In genomic region chr6:155349129-155349528, GRCh38 we compare ENCODE assay signal across 26 cellular contexts. TPM values are rescaled to one million over a fixed set of nuclear protein-coding genes. Genes with fewer than 3 reads are reported as not detected.
DNase-seq lines count a peak whose midpoint lies in the region; ATAC-seq, FAIRE-seq and TF ChIP-seq lines count a peak whose summit lies in the region.
"Had no signal": no experiment of that assay in that cellular context is flagged by ENCODE, and none has a peak within 500 bp of the region (broad histone marks: within the 10 kb centered on the region; RNA-seq: fewer than 3 reads in every experiment).

No MANE protein-coding gene starts in this region.

- TF ChIP-seq POLR2A in HepG2 (IDR thresholded peaks at IDR 0.05; ENCODE audit: insufficient read depth in 1 of 2, low read depth in 2 of 2, low read length in 2 of 2) (no peak), right lobe of liver (IDR thresholded peaks at IDR 0.05) (no peak), heart left ventricle (IDR thresholded peaks at IDR 0.05) (no peak)

- H3K79me2 ChIP-seq in HepG2 (ENCODE audit: insufficient read depth, low read length) = no peaks in the 10 kb centered on the region

- H3K9me3 ChIP-seq in HepG2 (ENCODE audit: low read length) (peaks cover 52% of the 10 kb centered on the region), right lobe of liver (no peaks in the 10 kb centered on the region), heart left ventricle (peaks cover 0 to 49% (median 15%) of the 10 kb centered on the region in 12 donors)
- H3K9me3 ChIP-seq: gastrocnemius medialis had no signal

- POLR2A ChIA-PET in HepG2 (lab: Yijun Ruan, JAX) = interaction anchor here (1.1 kb wide), 1 partner anchor 137 kb away, joined by 3 read pairs; no protein-coding TSS in a partner anchor

- H3K4me2 ChIP-seq in HepG2 (ENCODE audit: low read depth, low read length) = no peak overlapping the region
- H3K4me2 ChIP-seq: KMS-11 had no signal

- TF ChIP-seq EP300 in HepG2 (IDR thresholded peaks at IDR 0.05; ENCODE audit: low read depth in 2 of 2, low read length in 2 of 2) (no peak), HepG2 (CRISPR knock-in tag; IDR thresholded peaks at IDR 0.05; ENCODE audit: borderline replicate concordance) (no peak)

- in situ Hi-C loops in HepG2 (cut with HindIII; ENCODE audit: extremely low pct_ligation_motif_present, low pct_unique_long_range_greater_than_20kb) = loop anchor here (5.0 kb wide), 1 partner anchor 33 kb away; no protein-coding TSS in a partner anchor

- no peaks in the 10 kb centered on the region for H3K36me3 ChIP-seq in HepG2 (replicated peaks in 1 of 2; ENCODE audit: control insufficient read depth in 1 of 2, insufficient read depth in 2 of 2, low read length in 2 of 2)
- no peaks in the 10 kb centered on the region for H3K36me3 ChIP-seq in right lobe of liver
- H3K36me3 ChIP-seq in heart left ventricle = no peaks in the 10 kb centered on the region
- H3K36me3 ChIP-seq: gastrocnemius medialis, lower lobe of right lung, tibial artery had no signal

- no peaks in the 10 kb centered on the region for H3K27me3 ChIP-seq in HepG2 (ENCODE audit: control insufficient read depth in 1 of 2, insufficient read depth in 2 of 2, low read length in 2 of 2)
- no peaks in the 10 kb centered on the region for H3K27me3 ChIP-seq in right lobe of liver
- H3K27me3 ChIP-seq in heart left ventricle = peaks cover 0 to 11% (median 0%) of the 10 kb centered on the region in 9 donors
- H3K27me3 ChIP-seq: gastrocnemius medialis, tibial artery had no signal

- intact Hi-C loops in HepG2 (cut with micrococcal nuclease; ENCODE audit: unreplicated experiment) = no loop called here
- intact Hi-C loops in right lobe of liver (cut with DNase I) = no loop called here
- intact Hi-C loops in heart left ventricle (cut with DNase I) = no loop called here

- no peak for FAIRE-seq in HepG2 (lab: Jason Lieb, UNC)
- FAIRE-seq: HTR-8/SVneo had no signal

- H2AFZ ChIP-seq in HepG2 (ENCODE audit: low read length) = no peak overlapping the region

- H3K4me1 ChIP-seq in HepG2 (ENCODE audit: insufficient read depth, low read length) (peaks cover 25% of the 10 kb centered on the region), right lobe of liver (no peaks in the 10 kb centered on the region), heart left ventricle (no peaks in the 10 kb centered on the region)
- H3K4me1 ChIP-seq: gastrocnemius medialis, lower lobe of right lung, tibial artery had no signal

- H3K27ac ChIP-seq in HepG2 (ENCODE audit: extremely low read length, insufficient read depth, low read length) (no peak overlapping the region), right lobe of liver (no peak overlapping the region), heart left ventricle (no peak overlapping the region)
- H3K27ac ChIP-seq: 22Rv1, gastrocnemius medialis, KMS-11, lower lobe of right lung, tibial artery had no signal

- ATAC-seq in HepG2 = peak; percentile 47; the same call in 2 of the 3 replicates
- ATAC-seq in right lobe of liver = no peak
- ATAC-seq in heart left ventricle = no peak
- ATAC-seq in HG03442 (IDR thresholded peaks at IDR 0.05; ENCODE audit: unreplicated experiment) = no peak
- no peak for ATAC-seq in HG03095 (IDR thresholded peaks at IDR 0.05; ENCODE audit: unreplicated experiment)
- ATAC-seq: gastrocnemius medialis, lower lobe of right lung, mucosa of descending colon, Panc1, sciatic nerve had no signal

- no peak overlapping the region for H3K9ac ChIP-seq in HepG2 (ENCODE audit: insufficient read depth, low read depth, low read length)
- H3K9ac ChIP-seq: KMS-11 had no signal

- 90% methylated on average over 2 of the region's 2 CpGs for WGBS in HepG2 (ENCODE audit: low lambda C conversion rate)
- no CpG with 5 or more reads among the region's 2 CpGs for WGBS in right lobe of liver (ENCODE audit: insufficient coverage, low coverage, low lambda C conversion rate, missing lambda C conversion rate)
- WGBS in heart left ventricle, 4 donors = 89 to 100% (median 93%) methylated on average over 2 of the region's 2 CpGs

- TF ChIP-seq RAD21 in HepG2 (CRISPR knock-in tag; IDR thresholded peaks at IDR 0.05) = no peak

- H4K20me1 ChIP-seq in HepG2 (ENCODE audit: insufficient read depth, low read length) = no peaks in the 10 kb centered on the region

- TF ChIP-seq CTCF in HepG2 (CRISPR knock-in tag; IDR thresholded peaks at IDR 0.05) (no peak), right lobe of liver (IDR thresholded peaks at IDR 0.05) (no peak), heart left ventricle (IDR thresholded peaks at IDR 0.05) (no peak)

- CTCF ChIA-PET in HepG2 (lab: Yijun Ruan, JAX; ENCODE audit: low intra/inter-chr PET ratio, low total read pairs) = no interaction called here

- no TSS peak for BruUV-seq in HepG2 (replicated peaks; lab: Mats Ljungman, UMichigan)

- H3K4me3 ChIP-seq in HepG2 (replicated peaks in 1 of 3; ENCODE audit: insufficient read depth in 1 of 3, low read depth in 2 of 3, low read length in 3 of 3) (no peak overlapping the region), right lobe of liver (no peak overlapping the region), heart left ventricle (no peak overlapping the region)
- H3K4me3 ChIP-seq: gastrocnemius medialis, lower lobe of right lung, mucosa of descending colon, tibial artery had no signal

- DNase-seq in HepG2 (ENCODE audit: low spot score) (no peak), right lobe of liver (no peak), astrocyte of the hippocampus (ENCODE audit: low read depth, low spot score) (peak; percentile 27), glomerular visceral epithelial cell (ENCODE audit: extremely low spot score) (peak; percentile 6), heart left ventricle (no peak), NCI-H2227 treated with DMSO at 0.1 percent for 48 hours (lab: John Stamatoyannopoulos, UW) (no peak)
- DNase-seq: activated CD4-positive, alpha-beta T cell treated with anti-CD3 and anti-CD28 coated beads, Interleukin-2, amount 50 U/mL, for 4 hours; activated CD4-positive, CD25-positive, alpha-beta regulatory T cell; activated CD8-positive, alpha-beta memory T cell treated with anti-CD3 and anti-CD28 coated beads, Interleukin-2, amount 50 U/mL, for 4 hours; cerebellar nuclear complex; gastrocnemius medialis; lower lobe of right lung; mucosa of descending colon; MV-4-11; NCI-H2171; NCI-H526; SIG-M5; SW 1271; tibial artery had no signal

TF ChIP-seq in HepG2, 621 proteins besides CTCF, POLR2A, EP300 and RAD21 (continues in another document):
- TF ChIP-seq FOSL2 (CRISPR knock-in tag; IDR thresholded peaks at IDR 0.05) (peak; percentile 43), ZNF24 (IDR thresholded peaks at IDR 0.05) (no peak), LRRFIP1 (CRISPR knock-in tag; conservative IDR thresholded peaks at IDR 0.05) (no peak), MYPOP (CRISPR knock-in tag; IDR thresholded peaks at IDR 0.05) (no peak)

RNA-seq across cellular contexts. Expression of gene TFB1M, which starts 34.8 kb away (rescaled TPM):
- total RNA-seq in HepG2 (2016; rRNA removed; fragmentation: Illumina TruSeq; extraction: Trizol) (122 and 149 TPM in 2 replicates), right lobe of liver (10 to 100 TPM; 12.3 to 18.9 (median 16.2) TPM), heart left ventricle (10 to 100 TPM; 11.4 to 24.5 (median 20.2) TPM)
- 42.1 and 44.6 TPM in 2 replicates for total RNA-seq in HepG2 (2016; cell fraction: cytosol; rRNA removed; fragmentation: Illumina TruSeq; extraction: Trizol; ENCODE audit: low read depth)
- 124 and 156 TPM in 2 replicates for total RNA-seq in HepG2 (2016; cell fraction: insoluble cytoplasmic fraction; rRNA removed; fragmentation: Illumina TruSeq; extraction: Trizol)
- total RNA-seq in HepG2 (2016; cell fraction: membrane; rRNA removed; fragmentation: Illumina TruSeq; extraction: Trizol) = 45.1 and 48.3 TPM in 2 replicates
- total RNA-seq in HepG2 (2016; cell fraction: nucleus; rRNA removed; fragmentation: Illumina TruSeq; extraction: Trizol) = 201 and 207 TPM in 2 replicates
- polyA plus RNA-seq in HepG2 (2011; rRNA removed) (64.3 and 91.4 TPM in 2 replicates), heart left ventricle (10 to 100 TPM; 14.2 to 15.5 TPM)
- 49.3 and 58.3 TPM in 2 replicates for polyA plus RNA-seq in HepG2 (2011; cell fraction: cytosol; rRNA removed)
- polyA plus RNA-seq in HepG2 (2011; cell fraction: nucleus; rRNA removed) = 74.6 and 81.3 TPM in 2 replicates
- 59.9 and 60.7 TPM in 2 replicates for polyA plus RNA-seq in HepG2 (2012)
- polyA plus RNA-seq in HepG2 (2016; cell fraction: cytosol; fragmentation: Illumina TruSeq; extraction: Trizol; ENCODE audit: low read depth) = 17.1 and 18.2 TPM in 2 replicates
- polyA plus RNA-seq in HepG2 (2016; cell fraction: insoluble cytoplasmic fraction; fragmentation: Illumina TruSeq; extraction: Trizol; ENCODE audit: low read depth) = 133 and 147 TPM in 2 replicates
- polyA plus RNA-seq in HepG2 (2016; cell fraction: membrane; fragmentation: Illumina TruSeq; extraction: Trizol; ENCODE audit: low read depth) = 20.5 and 22.2 TPM in 2 replicates
- polyA plus RNA-seq in HepG2 (2016; cell fraction: nucleus; fragmentation: Illumina TruSeq; extraction: Trizol; ENCODE audit: insufficient read depth, low read depth) = 93.1 and 104 TPM in 2 replicates
- polyA minus RNA-seq in HepG2 (2011; rRNA and poly(A)+ RNA removed; ENCODE audit: low replicate concordance) = 9.7 and 101 TPM in 2 replicates
- 39.5 and 52.5 TPM in 2 replicates for polyA minus RNA-seq in HepG2 (2011; cell fraction: cytosol; rRNA and poly(A)+ RNA removed)
- polyA minus RNA-seq in HepG2 (2011; cell fraction: nucleus; rRNA and poly(A)+ RNA removed) = 333 and 340 TPM in 2 replicates

Comparison
In these comparisons a context has a peak if more than half of its experiments do, and no peak if none do; other contexts are left out.
1. DNase-seq: peak in astrocyte of the hippocampus (single experiment) and glomerular visceral epithelial cell (single experiment); none in HepG2 (single experiment), right lobe of liver (0 of 3), heart left ventricle (0 of 5) and NCI-H2227 treated with DMSO at 0.1 percent for 48 hours (single experiment).